Comparison of ENCODE assay signal across 16 cellular contexts in genomic region chr3:139355502-139355901, GRCh38. TPM values are rescaled to one million over a fixed set of nuclear protein-coding genes. Genes with fewer than 3 reads are reported as not detected.
DNase-seq lines count a peak whose midpoint lies in the region; ATAC-seq and TF ChIP-seq lines count a peak whose summit lies in the region.
"Had no signal": no experiment of that assay in that cellular context is flagged by ENCODE, and none has a peak within 500 bp of the region (broad histone marks: within the 10 kb centered on the region; RNA-seq: fewer than 3 reads in every experiment).

No MANE protein-coding gene starts in this region.

- H3K4me1 ChIP-seq in Loucy (ENCODE audit: insufficient read depth, low read length, poor library complexity, severe bottlenecking): no peaks in the 10 kb centered on the region
- peaks cover 9% of the 10 kb centered on the region for H3K4me1 ChIP-seq in endodermal cell (ENCODE audit: control insufficient read depth, insufficient read depth, low read length)
- H3K4me1 ChIP-seq: upper lobe of left lung had no signal

- H3K27ac Mint-ChIP-seq in endodermal cell (peak overlapping the region; percentile 65), mesothelial cell of epicardium (peak overlapping the region; percentile 48)
- H3K27ac Mint-ChIP-seq: activated B cell treated with CpG ODN at 0.5 μM for 24 hours, B cell had no signal

- 0 out of 2 replicates have a peak, but pooled peaks cover 2% of the 10 kb centered on the region for H3F3A ChIP-seq in Loucy (ENCODE audit: low read depth)

- H3K4me2 ChIP-seq in Loucy (ENCODE audit: low read depth, low read length, poor library complexity, severe bottlenecking): peak overlapping the region; percentile 17

- peaks cover 66% of the 10 kb centered on the region for H3K36me3 Mint-ChIP-seq in endodermal cell (ENCODE audit: low read depth)
- H3K36me3 Mint-ChIP-seq in mesothelial cell of epicardium: peaks cover 39% of the 10 kb centered on the region

- peaks cover 94% of the 10 kb centered on the region for H3K36me3 ChIP-seq in Loucy (ENCODE audit: insufficient read depth, low read length)
- H3K36me3 ChIP-seq in endodermal cell (ENCODE audit: control insufficient read depth, insufficient read depth, low read length): peaks cover 94% of the 10 kb centered on the region

- DNase-seq in AG08395 (ENCODE audit: low spot score) (peak; percentile 49), endodermal cell (no peak), mesothelial cell of epicardium (ENCODE audit: low spot score in 2 of 2, unreplicated experiment in 2 of 2) (no peak), ecto neural progenitor cell (ENCODE audit: low spot score) (no peak), NCI-H1048 (lab: John Stamatoyannopoulos, UW) (no peak)
- DNase-seq: activated B cell treated with CpG ODN at 0.5 μM for 24 hours; activated T-cell treated with anti-CD3 and anti-CD28 coated beads, Interleukin-2, amount 50 U/mL, for 4 hours; mammary epithelial cell; MV-4-11; NCI-H510A; SHP77 treated with DMSO at 0.1 percent for 48 hours; upper lobe of left lung had no signal

- H3K4me3 ChIP-seq in Loucy (ENCODE audit: low read length, poor library complexity, severe bottlenecking): no peak overlapping the region
- H3K4me3 ChIP-seq in endodermal cell (ENCODE audit: low read length): no peak overlapping the region
- H3K4me3 ChIP-seq: upper lobe of left lung had no signal

- WGBS in endodermal cell (ENCODE audit: insufficient coverage in 1 of 2, insufficient read length in 1 of 2), 2 experiments: 94% methylated on average over 3 of the region's 3 CpGs; no CpG with 5 or more reads in 1 of the 2 experiments

- ATAC-seq in HG03439 (IDR thresholded peaks at IDR 0.05; ENCODE audit: unreplicated experiment) (no peak), GM21529 (IDR thresholded peaks at IDR 0.05; ENCODE audit: unreplicated experiment) (no peak)
- ATAC-seq: activated T-cell treated with anti-CD3 and anti-CD28 coated beads, Interleukin-2, amount 50 U/mL, for 4 hours had no signal

- no peaks in the 10 kb centered on the region for H3K9me3 Mint-ChIP-seq in endodermal cell
- H3K9me3 Mint-ChIP-seq in mesothelial cell of epicardium: no peaks in the 10 kb centered on the region
- H3K9me3 Mint-ChIP-seq: activated B cell treated with CpG ODN at 0.5 μM for 24 hours; activated T-cell treated with anti-CD3 and anti-CD28 coated beads, Interleukin-2, amount 50 U/mL, for 4 hours had no signal

- no peaks in the 10 kb centered on the region for H3K9me2 ChIP-seq in Loucy (replicated peaks; ENCODE audit: low read depth, low read length)

- no peaks in the 10 kb centered on the region for H3K79me2 ChIP-seq in Loucy (ENCODE audit: insufficient read depth, low read length)

- H3K27me3 Mint-ChIP-seq in endodermal cell (ENCODE audit: insufficient read depth): no peaks in the 10 kb centered on the region
- H3K27me3 Mint-ChIP-seq in mesothelial cell of epicardium (ENCODE audit: low read depth): no peaks in the 10 kb centered on the region
- H3K27me3 Mint-ChIP-seq: activated B cell treated with CpG ODN at 0.5 μM for 24 hours, B cell had no signal

- no peaks in the 10 kb centered on the region for H3K27me3 ChIP-seq in Loucy (ENCODE audit: insufficient read depth, low read length, poor library complexity, severe bottlenecking)
- H3K27me3 ChIP-seq in endodermal cell (ENCODE audit: control insufficient read depth, insufficient read depth, low read length, poor library complexity, severe bottlenecking): no peaks in the 10 kb centered on the region
- H3K27me3 ChIP-seq: upper lobe of left lung had no signal

- H3K27ac ChIP-seq in endodermal cell (ENCODE audit: low read depth, low read length): no peak overlapping the region
- H3K27ac ChIP-seq: upper lobe of left lung had no signal

- H2AFZ ChIP-seq in Loucy (ENCODE audit: low read length): no peak overlapping the region

- peaks cover 15% of the 10 kb centered on the region for H3K4me1 Mint-ChIP-seq in endodermal cell
- peaks cover 11% of the 10 kb centered on the region for H3K4me1 Mint-ChIP-seq in mesothelial cell of epicardium

- H3K4me3 Mint-ChIP-seq in endodermal cell: no peak overlapping the region
- no peak overlapping the region for H3K4me3 Mint-ChIP-seq in mesothelial cell of epicardium
- H3K4me3 Mint-ChIP-seq: activated B cell treated with CpG ODN at 0.5 μM for 24 hours; activated T-cell treated with anti-CD3 and anti-CD28 coated beads, Interleukin-2, amount 50 U/mL, for 4 hours; B cell had no signal

- H3K9ac ChIP-seq in Loucy (ENCODE audit: low read depth, low read length, poor library complexity, severe bottlenecking) (no peak overlapping the region), endodermal cell (ENCODE audit: extremely low read depth, low read length, poor library complexity, severe bottlenecking) (no peak overlapping the region)

- TF ChIP-seq CTCF in Loucy (conservative IDR thresholded peaks at IDR 0.05; ENCODE audit: low read length): no peak
- no peak for TF ChIP-seq CTCF in endodermal cell (conservative IDR thresholded peaks at IDR 0.05)
- TF ChIP-seq CTCF in mesothelial cell of epicardium (IDR thresholded peaks at IDR 0.05; ENCODE audit: unreplicated experiment): no peak

- H3K9me3 ChIP-seq in Loucy (ENCODE audit: insufficient read depth, low read depth, low read length) (no peaks in the 10 kb centered on the region), endodermal cell (ENCODE audit: control insufficient read depth, low read length) (no peaks in the 10 kb centered on the region)
- H3K9me3 ChIP-seq: upper lobe of left lung had no signal

- peaks cover 3% of the 10 kb centered on the region for H4K20me1 ChIP-seq in Loucy (ENCODE audit: insufficient read depth, low read length, poor library complexity, severe bottlenecking)

RNA-seq across cellular contexts. Expression of gene MRPS22, which starts 11.7 kb away (rescaled TPM):
- total RNA-seq in endodermal cell (10 to 100 TPM; 34.8 to 38.7 TPM), mesothelial cell of epicardium (34.2 to 36.3 TPM (median 34.6 TPM) in 3 replicates)
- polyA plus RNA-seq in endodermal cell (2013, experiment 1 of 2): 54.7 TPM
- polyA plus RNA-seq in endodermal cell (2013, experiment 2 of 2): 45.2 TPM

RNA-seq across cellular contexts. Expression of gene COPB2, which starts 33.9 kb away (rescaled TPM):
- total RNA-seq in endodermal cell: 100 to 1,000 TPM; 161 to 184 TPM
- polyA plus RNA-seq in endodermal cell (2013, experiment 1 of 2): 122 TPM
- 128 TPM for polyA plus RNA-seq in endodermal cell (2013, experiment 2 of 2)
- 130 to 131 TPM (median 130 TPM) in 3 replicates for total RNA-seq in mesothelial cell of epicardium
